In the genomic region with DNA sequence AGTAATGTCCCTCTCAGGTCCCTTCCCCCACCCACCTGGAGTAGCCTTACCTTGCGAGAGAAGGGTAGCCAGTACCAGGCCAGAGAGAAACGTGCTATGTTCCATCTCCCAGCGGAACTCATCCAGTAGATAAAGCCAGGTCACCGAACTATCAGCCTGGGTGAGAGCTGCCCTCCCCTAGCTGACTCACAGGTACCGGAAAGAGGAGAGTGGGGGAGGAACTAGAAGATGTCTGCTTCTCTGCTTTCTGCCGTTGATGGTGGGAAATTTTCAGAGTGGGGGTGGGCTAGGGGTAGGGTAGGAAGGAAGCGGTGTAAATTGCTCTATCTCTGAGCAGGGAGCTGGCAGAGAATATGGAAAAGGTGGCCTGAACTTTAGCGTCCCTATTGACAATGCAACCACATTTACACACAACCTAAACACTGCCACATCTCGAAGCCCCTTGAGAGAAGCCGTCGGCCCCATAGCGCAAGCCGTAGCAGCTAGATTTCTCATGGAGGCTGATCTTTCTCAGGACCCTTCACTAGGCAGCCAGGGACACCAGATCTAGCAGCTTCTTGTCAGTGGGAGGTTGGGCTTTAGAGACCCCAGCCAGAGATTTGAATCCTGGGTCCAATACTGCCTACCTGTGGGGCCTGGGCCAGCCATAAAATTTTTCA, we compare ENCODE assay signal across 10 cellular contexts. TPM values are rescaled to one million over a fixed set of nuclear protein-coding genes. Genes with fewer than 3 reads are reported as not detected.
DNase-seq lines count a peak whose midpoint lies in the region; ATAC-seq, FAIRE-seq and TF ChIP-seq lines count a peak whose summit lies in the region.
"Had no signal": no experiment of that assay in that cellular context is flagged by ENCODE, and none has a peak within 500 bp of the region (broad histone marks: within the 10 kb centered on the region; RNA-seq: fewer than 3 reads in every experiment).

A gene (minus strand): TSS at position 203 of the 659 bp plus-strand sequence. CDS start 98 bp downstream, at position 105.

- H3K4me3 ChIP-seq in HepG2 (replicated peaks in 1 of 3; ENCODE audit: insufficient read depth in 1 of 3, low read depth in 2 of 3, low read length in 3 of 3) (no peak within 1 kb of the TSS), gastrocnemius medialis (no peak within 1 kb of the TSS), GM23248 (no peak within 1 kb of the TSS)

- no TSS peak for BruUV-seq in HepG2 (replicated peaks; lab: Mats Ljungman, UMichigan)

- ATAC-seq in HepG2 = peak; percentile 60
- ATAC-seq in gastrocnemius medialis = no peak

- H3K4me2 ChIP-seq in HepG2 (ENCODE audit: low read depth, low read length) (peak within 1 kb of the TSS; percentile 33; the same call in 1 of the 2 replicates), GM23248 (ENCODE audit: unreplicated experiment) (no peak within 1 kb of the TSS)

- H4K20me1 ChIP-seq in HepG2 (ENCODE audit: insufficient read depth, low read length) (no peaks in the 10 kb centered on the region), GM23248 (ENCODE audit: insufficient read depth) (no peaks in the 10 kb centered on the region)

- no peak within 1 kb of the TSS for H3K9ac ChIP-seq in HepG2 (ENCODE audit: insufficient read depth, low read depth, low read length)
- no peak within 1 kb of the TSS for H3K9ac ChIP-seq in GM23248

- TF ChIP-seq EP300 in HepG2 (IDR thresholded peaks at IDR 0.05; ENCODE audit: low read depth in 2 of 2, low read length in 2 of 2) (no peak), HepG2 (CRISPR knock-in tag; IDR thresholded peaks at IDR 0.05; ENCODE audit: borderline replicate concordance) (no peak)

- TF ChIP-seq POLR2A in HepG2 (IDR thresholded peaks at IDR 0.05; ENCODE audit: insufficient read depth in 1 of 2, low read depth in 2 of 2, low read length in 2 of 2) (no peak), gastrocnemius medialis (IDR thresholded peaks at IDR 0.05) (no peak)

- TF ChIP-seq CTCF in HepG2 (CRISPR knock-in tag; IDR thresholded peaks at IDR 0.05) (no peak), gastrocnemius medialis (IDR thresholded peaks at IDR 0.05 in 4 of 5, conservative IDR thresholded peaks at IDR 0.05 in 1 of 5) (no peak)

- H3K27me3 ChIP-seq in HepG2 (ENCODE audit: control insufficient read depth in 1 of 2, insufficient read depth in 2 of 2, low read length in 2 of 2) = peaks cover 3 to 23% of the 10 kb centered on the region in 2 experiments; a peak in 2 of 5 replicates
- no peaks in the 10 kb centered on the region for H3K27me3 ChIP-seq in gastrocnemius medialis
- H3K27me3 ChIP-seq in GM23248 (replicated peaks; ENCODE audit: insufficient read depth) = peaks cover 8% of the 10 kb centered on the region

- H3K79me2 ChIP-seq in HepG2 (ENCODE audit: insufficient read depth, low read length) = no peaks in the 10 kb centered on the region
- H3K79me2 ChIP-seq in GM23248 (ENCODE audit: insufficient read depth) = no peaks in the 10 kb centered on the region

- H3F3A ChIP-seq in GM23248 (ENCODE audit: insufficient read depth) = no peaks in the 10 kb centered on the region

- H2AFZ ChIP-seq in HepG2 (ENCODE audit: low read length) = peak within 1 kb of the TSS; percentile 25
- H2AFZ ChIP-seq in GM23248 = no peak within 1 kb of the TSS

- H3K4me1 ChIP-seq in HepG2 (ENCODE audit: insufficient read depth, low read length) (peaks cover 34% of the 10 kb centered on the region), gastrocnemius medialis (no peaks in the 10 kb centered on the region), GM23248 (ENCODE audit: insufficient read depth) (no peaks in the 10 kb centered on the region)

- no peaks in the 10 kb centered on the region for H3K9me2 ChIP-seq in GM23248 (ENCODE audit: insufficient read depth)

- no peak for TF ChIP-seq RAD21 in HepG2 (CRISPR knock-in tag; IDR thresholded peaks at IDR 0.05)

- H3K36me3 ChIP-seq in HepG2 (replicated peaks in 1 of 2; ENCODE audit: control insufficient read depth in 1 of 2, insufficient read depth in 2 of 2, low read length in 2 of 2) (no peaks in the 10 kb centered on the region), gastrocnemius medialis (no peaks in the 10 kb centered on the region), GM23248 (ENCODE audit: low read depth) (no peaks in the 10 kb centered on the region)

- peak; percentile 64 for DNase-seq in T follicular helper cell (ENCODE audit: low read depth)
- DNase-seq in activated T-cell treated with anti-CD3 and anti-CD28 coated beads for 48 hours (ENCODE audit: low read depth) = peak; percentile 59
- DNase-seq in HepG2 (ENCODE audit: low spot score) = peak; percentile 20
- DNase-seq in stimulated activated CD8-positive, alpha-beta memory T cell treated with anti-CD3 and anti-CD28 coated beads, Interleukin-4, amount 100 ng/mL, for 48 hours = peak; percentile 74
- no peak for DNase-seq in gastrocnemius medialis
- DNase-seq in GM23248 = no peak
- DNase-seq in SK-N-DZ (ENCODE audit: low spot score) = no peak
- DNase-seq in epidermal melanocyte (ENCODE audit: insufficient read length, low spot score) = no peak

- CTCF ChIA-PET in HepG2 (lab: Yijun Ruan, JAX; ENCODE audit: low intra/inter-chr PET ratio, low total read pairs) = no interaction called here

- in situ Hi-C loops in HepG2 (cut with HindIII; ENCODE audit: extremely low pct_ligation_motif_present, low pct_unique_long_range_greater_than_20kb) = no loop called here
- in situ Hi-C loops in gastrocnemius medialis (cut with MboI; ENCODE audit: low sequenced_read_pairs in 4 of 4) = loop anchor here in 1 of 4 donors (10.0 kb wide), 1 partner anchor 148 kb away; no protein-coding TSS in a partner anchor
- in situ Hi-C loops in GM23248 (cut with MboI) = loop anchor here (10.0 kb wide), 1 partner anchor 148 kb away; no protein-coding TSS in a partner anchor

- no peak for FAIRE-seq in HepG2 (lab: Jason Lieb, UNC)
- FAIRE-seq: GM19239 had no signal

- H3K9me3 ChIP-seq in HepG2 (ENCODE audit: low read length) = no peaks in the 10 kb centered on the region
- no peaks in the 10 kb centered on the region for H3K9me3 ChIP-seq in gastrocnemius medialis
- no peaks in the 10 kb centered on the region for H3K9me3 ChIP-seq in GM23248 (ENCODE audit: low read depth)

- POLR2A ChIA-PET in HepG2 (lab: Yijun Ruan, JAX) = no interaction called here

- intact Hi-C loops in HepG2 (cut with micrococcal nuclease; ENCODE audit: unreplicated experiment) = no loop called here
- intact Hi-C loops in gastrocnemius medialis (cut with DNase I; ENCODE audit: low total_unique reads) = no loop called here

- H3K27ac ChIP-seq in HepG2 (ENCODE audit: extremely low read length, insufficient read depth, low read length) = no peak within 1 kb of the TSS
- H3K27ac ChIP-seq in gastrocnemius medialis = no peak within 1 kb of the TSS
- H3K27ac ChIP-seq in GM23248 = no peak within 1 kb of the TSS

- WGBS in HepG2 (ENCODE audit: low lambda C conversion rate) = 16% methylated on average over 8 of the region's 13 CpGs
- 62 to 70% methylated on average over 13 of the region's 13 CpGs for WGBS in GM23248 (ENCODE audit: low coverage in 1 of 2, low lambda C conversion rate in 2 of 2, missing lambda C conversion rate in 2 of 2), 2 experiments

TF ChIP-seq in HepG2, 621 proteins besides CTCF, POLR2A, EP300 and RAD21 (continues in another document):
- TF ChIP-seq FOSL2 (CRISPR knock-in tag; IDR thresholded peaks at IDR 0.05) (peak; percentile 68), RXRA (CRISPR knock-in tag; IDR thresholded peaks at IDR 0.05) (no peak)

RNA-seq across cellular contexts. Expression of the gene that starts here (rescaled TPM):
- 0.25 and 0.66 TPM in 2 replicates for total RNA-seq in HepG2 (2016; rRNA removed; fragmentation: Illumina TruSeq; extraction: Trizol)
- not detected in 2 replicates for total RNA-seq in HepG2 (2016; cell fraction: cytosol; rRNA removed; fragmentation: Illumina TruSeq; extraction: Trizol; ENCODE audit: low read depth)
- 0.30 and 0.58 TPM in 2 replicates for total RNA-seq in HepG2 (2016; cell fraction: insoluble cytoplasmic fraction; rRNA removed; fragmentation: Illumina TruSeq; extraction: Trizol)
- total RNA-seq in HepG2 (2016; cell fraction: membrane; rRNA removed; fragmentation: Illumina TruSeq; extraction: Trizol) = not detected in 2 replicates
- total RNA-seq in HepG2 (2016; cell fraction: nucleus; rRNA removed; fragmentation: Illumina TruSeq; extraction: Trizol) = 0.81 TPM in 1 of 2 replicates, not detected in the other
- polyA plus RNA-seq in HepG2 (2011; rRNA removed) = 6.6 and 7.2 TPM in 2 replicates
- polyA plus RNA-seq in HepG2 (2011; cell fraction: cytosol; rRNA removed) = 5.8 and 6.4 TPM in 2 replicates
- polyA plus RNA-seq in HepG2 (2011; cell fraction: nucleus; rRNA removed) = 1.00 and 1.8 TPM in 2 replicates
- polyA plus RNA-seq in HepG2 (2012) = 1.5 and 2.9 TPM in 2 replicates
- polyA plus RNA-seq in HepG2 (2016; cell fraction: cytosol; fragmentation: Illumina TruSeq; extraction: Trizol; ENCODE audit: low read depth) = 0.12 TPM in 1 of 2 replicates, not detected in the other
- polyA plus RNA-seq in HepG2 (2016; cell fraction: insoluble cytoplasmic fraction; fragmentation: Illumina TruSeq; extraction: Trizol; ENCODE audit: low read depth) = 0.40 and 0.81 TPM in 2 replicates
- polyA plus RNA-seq in HepG2 (2016; cell fraction: membrane; fragmentation: Illumina TruSeq; extraction: Trizol; ENCODE audit: low read depth) = not detected in 2 replicates
- polyA plus RNA-seq in HepG2 (2016; cell fraction: nucleus; fragmentation: Illumina TruSeq; extraction: Trizol; ENCODE audit: insufficient read depth, low read depth) = 1.3 TPM in 1 of 2 replicates, not detected in the other
- 0.23 and 2.9 TPM in 2 replicates for polyA minus RNA-seq in HepG2 (2011; rRNA and poly(A)+ RNA removed; ENCODE audit: low replicate concordance)
- 1.3 and 4.3 TPM in 2 replicates for polyA minus RNA-seq in HepG2 (2011; cell fraction: cytosol; rRNA and poly(A)+ RNA removed)
- not detected in 2 replicates for polyA minus RNA-seq in HepG2 (2011; cell fraction: nucleus; rRNA and poly(A)+ RNA removed)
- total RNA-seq in gastrocnemius medialis = 1 to 10 TPM in 1 of 4 donors, under 1 TPM in 2, not detected in 1; 0.35 to 3.0 (median 0.46) TPM
- total RNA-seq in GM23248 (2014; rRNA removed; shearing (Covaris generic)) = not detected in 2 replicates
- polyA plus RNA-seq in GM23248 (2016; fragmentation: Nextera tagmentation; extraction: Ambion mirVana) = not detected in 2 replicates
- polyA plus RNA-seq in SK-N-DZ (2014; cell fraction: cytosol; rRNA removed) = not detected in 2 replicates
- polyA plus RNA-seq in SK-N-DZ (2014; cell fraction: nucleus; rRNA removed) = not detected in 2 replicates
- total RNA-seq: NCI-H460 had no signal

Comparison
In these comparisons a context has a peak if more than half of its experiments do, and no peak if none do; other contexts are left out.
1. DNase-seq: peak in T follicular helper cell (single experiment), activated T-cell treated with anti-CD3 and anti-CD28 coated beads for 48 hours (single experiment), HepG2 (single experiment) and stimulated activated CD8-positive, alpha-beta memory T cell treated with anti-CD3 and anti-CD28 coated beads, Interleukin-4, amount 100 ng/mL, for 48 hours (single experiment); none in gastrocnemius medialis (0 of 2), GM23248 (single experiment), SK-N-DZ (single experiment) and epidermal melanocyte (single experiment).